In genomic region chr13:22134261-22134660, GRCh38 we compare ENCODE assay signal across 10 cellular contexts.
"Had no signal": no experiment of that assay in that cellular context is flagged by ENCODE, and none has a peak within 500 bp of the region (broad histone marks: within the 10 kb centered on the region; RNA-seq: fewer than 3 reads in every experiment).

No MANE protein-coding gene starts in this region.

- H3K4me3 ChIP-seq: GM23248, HAP-1, K562 had no signal

- H3K4me3 Mint-ChIP-seq: HFFc6 had no signal

- DNase-seq: GM23248, GOT3, H7, HFFc6, KG1 had no signal

- H3K27ac Mint-ChIP-seq: HFFc6 had no signal

- ATAC-seq: HCT116, HepG2, K562 had no signal

- H3K27ac ChIP-seq: GM23248, HL-60 had no signal

- H3K9me3 ChIP-seq: HAP-1 had no signal

- H3K36me3 ChIP-seq: HAP-1 had no signal

- H2AFZ ChIP-seq: GM23248 had no signal

- H3K4me1 ChIP-seq: HAP-1 had no signal

- H3K9ac ChIP-seq: GM23248 had no signal
